In the genomic region with DNA sequence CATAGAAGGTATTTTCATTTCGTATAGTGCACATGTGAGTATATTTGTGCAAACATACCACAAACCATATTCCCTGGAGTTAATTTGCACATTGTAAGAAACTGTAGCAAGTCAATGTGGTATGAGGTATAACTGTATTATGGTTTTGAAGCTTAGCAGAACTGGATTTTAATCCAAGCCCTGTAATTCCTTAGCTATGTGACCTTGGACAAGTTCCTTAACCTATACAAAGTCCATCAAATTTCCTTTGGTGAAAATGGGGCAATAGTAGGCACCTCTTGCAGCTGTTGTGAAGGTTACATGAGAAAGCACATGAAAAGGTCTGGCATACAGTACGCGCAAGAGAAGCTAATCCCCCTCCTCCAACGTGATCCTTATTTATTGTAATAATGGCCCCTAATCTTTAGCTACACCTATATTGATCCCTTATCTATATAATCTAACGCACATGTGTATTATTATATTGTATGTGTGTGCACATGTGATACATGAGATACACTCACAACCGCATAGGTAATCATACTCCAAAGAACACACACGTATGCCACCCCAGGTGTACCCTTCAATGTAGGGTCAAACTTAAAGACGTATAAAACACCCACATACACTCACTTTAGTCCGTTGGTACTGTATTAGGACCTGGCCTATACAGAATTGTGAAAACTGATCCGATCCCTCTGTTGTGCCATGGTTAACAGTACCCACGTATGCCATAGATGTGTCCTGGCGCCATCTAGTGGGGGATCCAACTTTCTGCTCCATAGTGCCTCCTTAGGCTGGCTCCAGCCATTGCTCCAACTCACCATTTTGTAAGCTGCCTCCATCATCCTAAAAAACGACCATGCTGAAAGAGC, we compare ENCODE assay signal across 8 cellular contexts.
A peak's percentile ranks its signal among the peaks of the same experiment; 100 is the strongest.
DNase-seq lines count a peak whose midpoint lies in the region; ATAC-seq and TF ChIP-seq lines count a peak whose summit lies in the region.

No MANE protein-coding gene starts in this region.

- H3K27ac ChIP-seq in gastrocnemius medialis: no peak overlapping the region

- H3K4me3 ChIP-seq in gastrocnemius medialis: no peak overlapping the region

- H3K4me1 Mint-ChIP-seq in T-cell: no peaks in the 10 kb centered on the region

- no peaks in the 10 kb centered on the region for H3K36me3 Mint-ChIP-seq in T-cell

- TF ChIP-seq CTCF in gastrocnemius medialis (IDR thresholded peaks at IDR 0.05 in 4 of 5, conservative IDR thresholded peaks at IDR 0.05 in 1 of 5): peak; percentile 75 to 93 (median 81)

- DNase-seq in NCI-H510A treated with DMSO at 0.1 percent for 48 hours (lab: John Stamatoyannopoulos, UW) (peak; percentile 51), NCI-H510A (lab: John Stamatoyannopoulos, UW) (no peak), NCI-H146 (lab: John Stamatoyannopoulos, UW) (peak; percentile 89), T-cell (peak; percentile 9 to 76 (median 50)), amniotic stem cell (lab: John Stamatoyannopoulos, UW) (peak; percentile 61), hepatic stellate cell (ENCODE audit: low spot score) (peak; percentile 24), gastrocnemius medialis (peak; percentile 67 to 82)

- in situ Hi-C loops in gastrocnemius medialis (cut with MboI; ENCODE audit: low sequenced_read_pairs in 4 of 4): loop anchor here (5.0 to 25.0 kb wide), 4 partner anchors 535 to 1075 kb away; no protein-coding TSS in a partner anchor

- no peaks in the 10 kb centered on the region for H3K9me3 Mint-ChIP-seq in T-cell

- CTCF ChIA-PET in T-cell (lab: Charles Lee): interaction anchor here (0.6 to 2.0 kb wide), 9 partner anchors 8 to 1647 kb away, joined by 3 to 8 read pairs (median 3); no protein-coding TSS in a partner anchor

- H3K27me3 Mint-ChIP-seq in T-cell: peaks cover 0 to 3% of the 10 kb centered on the region in 2 donors

- no peaks in the 10 kb centered on the region for H3K27me3 ChIP-seq in gastrocnemius medialis

- peak; percentile 99 for ATAC-seq in HG02938 (IDR thresholded peaks at IDR 0.05; ENCODE audit: unreplicated experiment)
- peak; percentile 50 to 70 (median 67) for ATAC-seq in T-cell (replicated peaks in 1 of 4)
- ATAC-seq in gastrocnemius medialis: peak; percentile 96 to 100

- intact Hi-C loops in gastrocnemius medialis (cut with DNase I; ENCODE audit: low total_unique reads): loop anchor here (1.0 to 10.0 kb wide), 4 partner anchors 172 to 1588 kb away; no protein-coding TSS in a partner anchor

- TF ChIP-seq POLR2A in gastrocnemius medialis (IDR thresholded peaks at IDR 0.05): no peak

- no peaks in the 10 kb centered on the region for H3K4me1 ChIP-seq in gastrocnemius medialis

- POLR2A ChIA-PET in T-cell (lab: Charles Lee): no interaction called here

- H3K4me3 Mint-ChIP-seq in T-cell: no peak overlapping the region

- H3K9me3 ChIP-seq in gastrocnemius medialis: no peaks in the 10 kb centered on the region

- H3K36me3 ChIP-seq in gastrocnemius medialis: no peaks in the 10 kb centered on the region

- H3K27ac Mint-ChIP-seq in T-cell: no peak overlapping the region
